Comparison of ENCODE assay signal across 1 cellular context in the genomic region with DNA sequence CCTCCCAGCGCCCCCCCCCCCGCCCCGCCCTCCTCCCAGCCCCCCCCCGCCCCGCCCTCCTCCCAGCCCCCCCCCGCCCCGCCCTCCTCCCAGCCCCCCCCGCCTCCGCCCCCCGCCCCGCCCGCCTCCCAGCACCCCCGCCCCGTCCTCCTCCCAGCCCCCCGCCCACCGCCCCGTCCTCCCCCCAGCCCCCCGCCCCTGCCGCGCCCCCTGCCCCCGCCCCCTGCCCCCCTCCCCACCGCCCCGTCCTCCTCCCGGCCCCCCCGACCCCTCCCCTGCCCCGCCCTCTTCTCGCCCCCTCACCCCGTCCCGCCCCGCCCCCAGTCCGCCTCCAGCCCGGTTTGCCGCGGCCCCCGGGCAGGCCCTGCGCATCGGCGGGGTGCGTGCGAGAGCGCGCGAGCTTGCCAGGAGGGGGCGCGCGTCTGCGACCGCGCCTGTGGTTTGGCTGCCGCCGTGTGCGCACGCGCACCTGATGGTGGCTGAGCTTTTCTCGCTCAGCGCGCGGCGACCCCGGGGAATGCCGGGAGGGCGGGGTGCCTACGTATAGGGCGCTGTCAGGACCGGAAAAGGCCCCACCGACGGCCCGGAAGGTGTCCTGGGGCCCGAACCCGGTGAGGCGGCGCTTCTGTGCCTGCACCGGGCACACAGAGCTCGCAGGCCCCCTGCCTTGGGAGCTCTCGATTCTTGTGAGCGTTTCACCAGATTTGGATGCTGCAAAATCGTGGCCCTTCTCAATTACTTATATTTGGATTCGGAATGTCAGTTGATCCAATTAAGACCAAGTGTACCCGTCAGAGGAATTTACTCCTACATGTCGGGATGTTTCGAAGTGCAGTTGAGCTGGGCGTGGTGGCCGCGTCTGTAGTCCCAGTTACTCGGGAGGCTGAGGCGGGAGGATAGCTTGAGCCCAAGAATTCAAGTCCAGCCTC.
TF ChIP-seq lines count a peak whose summit lies in the region.

No MANE protein-coding gene starts in this region.

TF ChIP-seq in HepG2, 621 proteins besides CTCF, POLR2A, EP300 and RAD21 (continued from another document and continues in another):
- TF ChIP-seq ZFP41 (CRISPR knock-in tag; IDR thresholded peaks at IDR 0.05; ENCODE audit: borderline replicate concordance) (0 out of 2 replicates have a peak, but pooled peaks have one; percentile 39), KLF12 (CRISPR knock-in tag; IDR thresholded peaks at IDR 0.05; ENCODE audit: borderline replicate concordance) (peak; percentile 86), ZBTB26 (CRISPR knock-in tag; IDR thresholded peaks at IDR 0.05; ENCODE audit: borderline replicate concordance) (no peak), NR2F6 (IDR thresholded peaks at IDR 0.05) (no peak), NR2F6 (CRISPR knock-in tag; IDR thresholded peaks at IDR 0.05) (peak; percentile 23; the same call in 1 of the 2 replicates), REXO4 (CRISPR knock-in tag; IDR thresholded peaks at IDR 0.05; ENCODE audit: borderline replicate concordance) (no peak), ZNF275 (CRISPR knock-in tag; IDR thresholded peaks at IDR 0.05; ENCODE audit: borderline replicate concordance) (no peak), NFE2 (CRISPR knock-in tag; IDR thresholded peaks at IDR 0.05) (no peak), STAT5B (CRISPR knock-in tag; IDR thresholded peaks at IDR 0.05) (no peak), HBP1 (CRISPR knock-in tag; IDR thresholded peaks at IDR 0.05; ENCODE audit: low read depth) (no peak), MYNN (CRISPR knock-in tag; IDR thresholded peaks at IDR 0.05; ENCODE audit: low read depth) (no peak), MEIS1 (CRISPR knock-in tag; IDR thresholded peaks at IDR 0.05; ENCODE audit: borderline replicate concordance) (no peak; the same call in 1 of the 2 replicates), POLR2AphosphoS5 (IDR thresholded peaks at IDR 0.05; ENCODE audit: low read depth, low read length) (peak; percentile 81), ONECUT2 (CRISPR knock-in tag; IDR thresholded peaks at IDR 0.05) (0 out of 2 replicates have a peak, but pooled peaks have one; percentile 31), MED1 (CRISPR knock-in tag; IDR thresholded peaks at IDR 0.05) (peak; percentile 82), CSRNP1 (CRISPR knock-in tag; IDR thresholded peaks at IDR 0.05) (peak; percentile 80; the same call in 1 of the 2 replicates), ZNF263 (CRISPR knock-in tag; IDR thresholded peaks at IDR 0.05) (peak; percentile 42), RFX1 (IDR thresholded peaks at IDR 0.05) (no peak), SSRP1 (CRISPR knock-in tag; IDR thresholded peaks at IDR 0.05) (no peak), KAT2B (IDR thresholded peaks at IDR 0.05; ENCODE audit: borderline replicate concordance, low read depth, low read length) (no peak), ZNF644 (CRISPR knock-in tag; IDR thresholded peaks at IDR 0.05; ENCODE audit: low read depth) (peak; percentile 19; the same call in 1 of the 2 replicates), ZSCAN31 (CRISPR knock-in tag; IDR thresholded peaks at IDR 0.05; ENCODE audit: low read depth) (peak; percentile 31; the same call in 1 of the 2 replicates), ZNF256 (CRISPR knock-in tag; conservative IDR thresholded peaks at IDR 0.05) (peak; percentile 87; the same call in 1 of the 2 replicates), CAMTA2 (CRISPR knock-in tag; IDR thresholded peaks at IDR 0.05; ENCODE audit: borderline replicate concordance) (0 out of 2 replicates have a peak, but pooled peaks have one; percentile 76), HMGA1 (CRISPR knock-in tag; conservative IDR thresholded peaks at IDR 0.05) (no peak), ZNF362 (CRISPR knock-in tag; IDR thresholded peaks at IDR 0.05; ENCODE audit: borderline replicate concordance) (no peak), ZNF614 (CRISPR knock-in tag; IDR thresholded peaks at IDR 0.05; ENCODE audit: borderline replicate concordance) (peak; percentile 84), TEAD3 (CRISPR knock-in tag; optimal IDR thresholded peaks at IDR 0.05; ENCODE audit: borderline replicate concordance) (peak; percentile 94), ZFX (CRISPR knock-in tag; IDR thresholded peaks at IDR 0.05; ENCODE audit: low read depth) (peak; percentile 87), ATF1 (CRISPR knock-in tag; IDR thresholded peaks at IDR 0.05) (0 out of 2 replicates have a peak, but pooled peaks have one; percentile 49), SUZ12 (IDR thresholded peaks at IDR 0.05; ENCODE audit: low read depth, low read length) (0 out of 2 replicates have a peak, but pooled peaks have one; percentile 17), REL (CRISPR knock-in tag; conservative IDR thresholded peaks at IDR 0.05) (no peak), ZNF124 (CRISPR knock-in tag; IDR thresholded peaks at IDR 0.05) (peak; percentile 64), KAT7 (CRISPR knock-in tag; IDR thresholded peaks at IDR 0.05; ENCODE audit: borderline replicate concordance) (0 out of 2 replicates have a peak, but pooled peaks have one; percentile 53)
- TF ChIP-seq, protein P1, sequence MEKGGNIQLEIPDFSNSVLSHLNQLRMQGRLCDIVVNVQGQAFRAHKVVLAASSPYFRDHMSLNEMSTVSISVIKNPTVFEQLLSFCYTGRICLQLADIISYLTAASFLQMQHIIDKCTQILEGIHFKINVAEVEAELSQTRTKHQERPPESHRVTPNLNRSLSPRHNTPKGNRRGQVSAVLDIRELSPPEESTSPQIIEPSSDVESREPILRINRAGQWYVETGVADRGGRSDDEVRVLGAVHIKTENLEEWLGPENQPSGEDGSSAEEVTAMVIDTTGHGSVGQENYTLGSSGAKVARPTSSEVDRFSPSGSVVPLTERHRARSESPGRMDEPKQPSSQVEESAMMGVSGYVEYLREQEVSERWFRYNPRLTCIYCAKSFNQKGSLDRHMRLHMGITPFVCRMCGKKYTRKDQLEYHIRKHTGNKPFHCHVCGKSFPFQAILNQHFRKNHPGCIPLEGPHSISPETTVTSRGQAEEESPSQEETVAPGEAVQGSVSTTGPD (CRISPR knock-in tag; IDR thresholded peaks at IDR 0.05): no peak
- TF ChIP-seq, protein P2, sequence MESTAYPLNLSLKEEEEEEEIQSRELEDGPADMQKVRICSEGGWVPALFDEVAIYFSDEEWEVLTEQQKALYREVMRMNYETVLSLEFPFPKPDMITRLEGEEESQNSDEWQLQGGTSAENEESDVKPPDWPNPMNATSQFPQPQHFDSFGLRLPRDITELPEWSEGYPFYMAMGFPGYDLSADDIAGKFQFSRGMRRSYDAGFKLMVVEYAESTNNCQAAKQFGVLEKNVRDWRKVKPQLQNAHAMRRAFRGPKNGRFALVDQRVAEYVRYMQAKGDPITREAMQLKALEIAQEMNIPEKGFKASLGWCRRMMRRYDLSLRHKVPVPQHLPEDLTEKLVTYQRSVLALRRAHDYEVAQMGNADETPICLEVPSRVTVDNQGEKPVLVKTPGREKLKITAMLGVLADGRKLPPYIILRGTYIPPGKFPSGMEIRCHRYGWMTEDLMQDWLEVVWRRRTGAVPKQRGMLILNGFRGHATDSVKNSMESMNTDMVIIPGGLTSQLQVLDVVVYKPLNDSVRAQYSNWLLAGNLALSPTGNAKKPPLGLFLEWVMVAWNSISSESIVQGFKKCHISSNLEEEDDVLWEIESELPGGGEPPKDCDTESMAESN (CRISPR knock-in tag; conservative IDR thresholded peaks at IDR 0.05): peak; percentile 71
- TF ChIP-seq, protein P3, sequence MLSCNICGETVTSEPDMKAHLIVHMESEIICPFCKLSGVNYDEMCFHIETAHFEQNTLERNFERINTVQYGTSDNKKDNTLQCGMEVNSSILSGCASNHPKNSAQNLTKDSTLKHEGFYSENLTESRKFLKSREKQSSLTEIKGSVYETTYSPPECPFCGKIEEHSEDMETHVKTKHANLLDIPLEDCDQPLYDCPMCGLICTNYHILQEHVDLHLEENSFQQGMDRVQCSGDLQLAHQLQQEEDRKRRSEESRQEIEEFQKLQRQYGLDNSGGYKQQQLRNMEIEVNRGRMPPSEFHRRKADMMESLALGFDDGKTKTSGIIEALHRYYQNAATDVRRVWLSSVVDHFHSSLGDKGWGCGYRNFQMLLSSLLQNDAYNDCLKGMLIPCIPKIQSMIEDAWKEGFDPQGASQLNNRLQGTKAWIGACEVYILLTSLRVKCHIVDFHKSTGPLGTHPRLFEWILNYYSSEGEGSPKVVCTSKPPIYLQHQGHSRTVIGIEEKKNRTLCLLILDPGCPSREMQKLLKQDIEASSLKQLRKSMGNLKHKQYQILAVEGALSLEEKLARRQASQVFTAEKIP (CRISPR knock-in tag; IDR thresholded peaks at IDR 0.05; ENCODE audit: borderline replicate concordance): no peak
- TF ChIP-seq, protein P4, sequence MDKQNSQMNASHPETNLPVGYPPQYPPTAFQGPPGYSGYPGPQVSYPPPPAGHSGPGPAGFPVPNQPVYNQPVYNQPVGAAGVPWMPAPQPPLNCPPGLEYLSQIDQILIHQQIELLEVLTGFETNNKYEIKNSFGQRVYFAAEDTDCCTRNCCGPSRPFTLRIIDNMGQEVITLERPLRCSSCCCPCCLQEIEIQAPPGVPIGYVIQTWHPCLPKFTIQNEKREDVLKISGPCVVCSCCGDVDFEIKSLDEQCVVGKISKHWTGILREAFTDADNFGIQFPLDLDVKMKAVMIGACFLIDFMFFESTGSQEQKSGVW (CRISPR knock-in tag; IDR thresholded peaks at IDR 0.05; ENCODE audit: borderline replicate concordance): no peak
- TF ChIP-seq, protein P5, sequence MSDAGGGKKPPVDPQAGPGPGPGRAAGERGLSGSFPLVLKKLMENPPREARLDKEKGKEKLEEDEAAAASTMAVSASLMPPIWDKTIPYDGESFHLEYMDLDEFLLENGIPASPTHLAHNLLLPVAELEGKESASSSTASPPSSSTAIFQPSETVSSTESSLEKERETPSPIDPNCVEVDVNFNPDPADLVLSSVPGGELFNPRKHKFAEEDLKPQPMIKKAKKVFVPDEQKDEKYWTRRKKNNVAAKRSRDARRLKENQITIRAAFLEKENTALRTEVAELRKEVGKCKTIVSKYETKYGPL (CRISPR knock-in tag; IDR thresholded peaks at IDR 0.05): no peak
- TF ChIP-seq, protein P6, sequence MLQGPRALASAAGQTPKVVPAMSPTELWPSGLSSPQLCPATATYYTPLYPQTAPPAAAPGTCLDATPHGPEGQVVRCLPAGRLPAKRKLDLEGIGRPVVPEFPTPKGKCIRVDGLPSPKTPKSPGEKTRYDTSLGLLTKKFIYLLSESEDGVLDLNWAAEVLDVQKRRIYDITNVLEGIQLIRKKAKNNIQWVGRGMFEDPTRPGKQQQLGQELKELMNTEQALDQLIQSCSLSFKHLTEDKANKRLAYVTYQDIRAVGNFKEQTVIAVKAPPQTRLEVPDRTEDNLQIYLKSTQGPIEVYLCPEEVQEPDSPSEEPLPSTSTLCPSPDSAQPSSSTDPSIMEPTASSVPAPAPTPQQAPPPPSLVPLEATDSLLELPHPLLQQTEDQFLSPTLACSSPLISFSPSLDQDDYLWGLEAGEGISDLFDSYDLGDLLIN (CRISPR knock-in tag; IDR thresholded peaks at IDR 0.05; ENCODE audit: borderline replicate concordance): 0 out of 2 replicates have a peak, but pooled peaks have one; percentile 62
- TF ChIP-seq, protein P7, sequence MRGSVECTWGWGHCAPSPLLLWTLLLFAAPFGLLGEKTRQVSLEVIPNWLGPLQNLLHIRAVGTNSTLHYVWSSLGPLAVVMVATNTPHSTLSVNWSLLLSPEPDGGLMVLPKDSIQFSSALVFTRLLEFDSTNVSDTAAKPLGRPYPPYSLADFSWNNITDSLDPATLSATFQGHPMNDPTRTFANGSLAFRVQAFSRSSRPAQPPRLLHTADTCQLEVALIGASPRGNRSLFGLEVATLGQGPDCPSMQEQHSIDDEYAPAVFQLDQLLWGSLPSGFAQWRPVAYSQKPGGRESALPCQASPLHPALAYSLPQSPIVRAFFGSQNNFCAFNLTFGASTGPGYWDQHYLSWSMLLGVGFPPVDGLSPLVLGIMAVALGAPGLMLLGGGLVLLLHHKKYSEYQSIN (CRISPR knock-in tag; IDR thresholded peaks at IDR 0.05; ENCODE audit: borderline replicate concordance): no peak
